ENCODE assay signal across 1 cellular context in the genomic region with DNA sequence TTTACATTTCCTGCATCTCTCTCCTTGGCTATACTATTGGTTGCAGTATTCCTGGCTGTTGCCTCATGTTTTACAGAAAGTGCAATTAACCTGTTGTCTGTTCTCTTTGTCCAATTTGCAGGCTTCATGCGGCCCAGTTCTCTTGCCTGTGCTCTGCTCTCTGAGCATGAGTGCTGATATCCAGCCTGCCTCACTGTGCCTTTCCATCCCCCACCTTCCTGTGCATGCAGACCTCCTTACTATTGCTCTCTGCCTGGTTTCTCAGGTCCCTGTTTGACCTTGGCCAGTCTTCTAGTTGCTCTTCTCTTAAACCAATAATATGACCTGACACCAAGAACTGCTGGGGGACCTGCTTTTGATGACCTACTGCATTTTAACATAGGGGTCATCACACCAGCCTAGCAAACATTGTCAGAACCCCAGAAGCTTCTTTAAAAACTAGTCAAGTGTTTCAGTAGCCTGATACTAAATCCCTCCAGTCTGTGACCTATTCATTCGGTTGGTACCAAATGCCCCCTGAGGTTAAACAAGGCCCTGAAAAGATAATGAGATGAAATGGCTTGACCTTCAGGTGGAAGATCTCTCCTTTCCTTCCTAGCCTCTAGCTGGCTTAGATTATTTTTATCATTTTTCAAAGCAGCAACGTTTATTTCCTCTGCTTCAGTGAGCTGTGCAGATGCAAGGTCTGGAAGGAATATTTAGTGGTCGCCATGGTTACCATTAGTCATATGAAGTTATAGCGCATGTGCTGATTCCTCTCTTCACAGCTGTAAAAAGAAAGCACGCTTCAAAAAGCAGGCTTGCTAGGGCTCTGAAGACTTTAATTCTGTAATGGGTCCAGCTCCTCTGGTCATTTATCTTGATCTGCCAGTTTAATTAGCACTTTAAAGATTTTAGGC.
TF ChIP-seq lines count a peak whose summit lies in the region.

No MANE protein-coding gene starts in this region.

TF ChIP-seq in SK-N-SH treated with all-trans-retinoic acid at 6 μM for 48 hours, 23 proteins besides CTCF, POLR2A, EP300 and RAD21 (continued from another document):
- TF ChIP-seq, protein P1, sequence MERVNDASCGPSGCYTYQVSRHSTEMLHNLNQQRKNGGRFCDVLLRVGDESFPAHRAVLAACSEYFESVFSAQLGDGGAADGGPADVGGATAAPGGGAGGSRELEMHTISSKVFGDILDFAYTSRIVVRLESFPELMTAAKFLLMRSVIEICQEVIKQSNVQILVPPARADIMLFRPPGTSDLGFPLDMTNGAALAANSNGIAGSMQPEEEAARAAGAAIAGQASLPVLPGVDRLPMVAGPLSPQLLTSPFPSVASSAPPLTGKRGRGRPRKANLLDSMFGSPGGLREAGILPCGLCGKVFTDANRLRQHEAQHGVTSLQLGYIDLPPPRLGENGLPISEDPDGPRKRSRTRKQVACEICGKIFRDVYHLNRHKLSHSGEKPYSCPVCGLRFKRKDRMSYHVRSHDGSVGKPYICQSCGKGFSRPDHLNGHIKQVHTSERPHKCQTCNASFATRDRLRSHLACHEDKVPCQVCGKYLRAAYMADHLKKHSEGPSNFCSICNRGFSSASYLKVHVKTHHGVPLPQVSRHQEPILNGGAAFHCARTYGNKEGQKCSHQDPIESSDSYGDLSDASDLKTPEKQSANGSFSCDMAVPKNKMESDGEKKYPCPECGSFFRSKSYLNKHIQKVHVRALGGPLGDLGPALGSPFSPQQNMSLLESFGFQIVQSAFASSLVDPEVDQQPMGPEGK (CRISPR knock-in tag; IDR thresholded peaks at IDR 0.05; ENCODE audit: borderline replicate concordance), result no peak
- TF ChIP-seq RARB (CRISPR knock-in tag; IDR thresholded peaks at IDR 0.05) (no peak), POU6F1 (CRISPR knock-in tag; IDR thresholded peaks at IDR 0.05; ENCODE audit: borderline replicate concordance, low read depth) (no peak), CREB5 (CRISPR knock-in tag; IDR thresholded peaks at IDR 0.05; ENCODE audit: low read depth) (no peak), CSRNP3 (CRISPR knock-in tag; IDR thresholded peaks at IDR 0.05) (no peak), ZFP3 (CRISPR knock-in tag; IDR thresholded peaks at IDR 0.05) (no peak), TOX (CRISPR knock-in tag; IDR thresholded peaks at IDR 0.05; ENCODE audit: borderline replicate concordance) (no peak), OSR1 (CRISPR knock-in tag; IDR thresholded peaks at IDR 0.05) (no peak), PPARA (CRISPR knock-in tag; IDR thresholded peaks at IDR 0.05; ENCODE audit: borderline replicate concordance) (no peak), ISL1 (CRISPR knock-in tag; IDR thresholded peaks at IDR 0.05) (no peak), ZC3H10 (CRISPR knock-in tag; IDR thresholded peaks at IDR 0.05) (no peak), GLIS3 (CRISPR knock-in tag; IDR thresholded peaks at IDR 0.05) (no peak), ZNF8 (CRISPR knock-in tag; IDR thresholded peaks at IDR 0.05) (no peak), ZNF565 (CRISPR knock-in tag; conservative IDR thresholded peaks at IDR 0.05; ENCODE audit: low read depth) (no peak)
